In genomic region chr10:14389981-14390590, GRCh38 we compare ENCODE assay signal across 12 cellular contexts. TPM values are rescaled to one million over a fixed set of nuclear protein-coding genes. Genes with fewer than 3 reads are reported as not detected.
DNase-seq lines count a peak whose midpoint lies in the region; ATAC-seq, FAIRE-seq and TF ChIP-seq lines count a peak whose summit lies in the region.
"Had no signal": no experiment of that assay in that cellular context is flagged by ENCODE, and none has a peak within 500 bp of the region (broad histone marks: within the 10 kb centered on the region; RNA-seq: fewer than 3 reads in every experiment).

No MANE protein-coding gene starts in this region.

- H3K9me3 ChIP-seq in tibial artery, result no peaks in the 10 kb centered on the region
- H3K9me3 ChIP-seq: ascending aorta had no signal

- H3K9me3 Mint-ChIP-seq in CD14-positive monocyte, result peaks cover 0 to 5% (median 1%) of the 10 kb centered on the region in 7 donors

- H3K27ac Mint-ChIP-seq in CD14-positive monocyte, result no peak overlapping the region
- H3K27ac Mint-ChIP-seq: nephron progenitor cell had no signal

- H3K27ac ChIP-seq in tibial artery, result no peak overlapping the region
- H3K27ac ChIP-seq: ascending aorta had no signal

- no peak overlapping the region for H3K4me3 ChIP-seq in tibial artery
- H3K4me3 ChIP-seq: ascending aorta had no signal

- no peak overlapping the region for H3K4me3 Mint-ChIP-seq in CD14-positive monocyte
- H3K4me3 Mint-ChIP-seq: nephron progenitor cell had no signal

- intact Hi-C loops in CD14-positive monocyte (cut with micrococcal nuclease) (no loop called here), tibial artery (cut with DNase I; ENCODE audit: low total_unique reads) (no loop called here)

- H3K36me3 Mint-ChIP-seq in CD14-positive monocyte, result no peaks in the 10 kb centered on the region

- peak; percentile 87 for FAIRE-seq in GM18507 (lab: Jason Lieb, UNC)

- ATAC-seq in GM19467 (IDR thresholded peaks at IDR 0.05; ENCODE audit: unreplicated experiment), result peak; percentile 72
- ATAC-seq in HG03159 (IDR thresholded peaks at IDR 0.05; ENCODE audit: unreplicated experiment), result peak; percentile 84

- H3K4me1 Mint-ChIP-seq in CD14-positive monocyte, result peaks cover 2% of the 10 kb centered on the region
- H3K4me1 Mint-ChIP-seq: nephron progenitor cell had no signal

- DNase-seq in GM18507 (ENCODE audit: extremely low spot score, insufficient read length, low read depth), result peak; percentile 25
- DNase-seq in activated naive CD8-positive, alpha-beta T cell treated with anti-CD3 and anti-CD28 coated beads, Interleukin-2, amount 50 U/mL, for 16 hours (ENCODE audit: low read depth, low spot score), result peak; percentile 3
- DNase-seq in COR-L47 (lab: John Stamatoyannopoulos, UW), result no peak
- DNase-seq in CD14-positive monocyte (ENCODE audit: low spot score), result no peak
- DNase-seq in tibial artery, result no peak
- DNase-seq in NCI-H2107 treated with DMSO at 0.1 percent for 48 hours (lab: John Stamatoyannopoulos, UW; ENCODE audit: unreplicated experiment), result no peak
- DNase-seq: DMS153, foreskin fibroblast, nephron progenitor cell had no signal

- peaks cover 3 to 4% (median 3%) of the 10 kb centered on the region in 3 donors for H3K27me3 Mint-ChIP-seq in CD14-positive monocyte (ENCODE audit: low read depth in 3 of 3)

- no peaks in the 10 kb centered on the region for H3K36me3 ChIP-seq in tibial artery
- H3K36me3 ChIP-seq: ascending aorta had no signal

- peaks cover 0 to 3% (median 0%) of the 10 kb centered on the region in 4 donors for H3K4me1 ChIP-seq in tibial artery
- H3K4me1 ChIP-seq: ascending aorta had no signal

- TF ChIP-seq CTCF in CD14-positive monocyte (IDR thresholded peaks at IDR 0.05), result no peak
- no peak for TF ChIP-seq CTCF in tibial artery (IDR thresholded peaks at IDR 0.05)

- no peaks in the 10 kb centered on the region for H3K27me3 ChIP-seq in tibial artery
- H3K27me3 ChIP-seq: ascending aorta had no signal

RNA-seq across cellular contexts. Expression of gene FRMD4A, which starts 59.4 kb away (rescaled TPM):
- polyA plus RNA-seq in CD14-positive monocyte, result not detected

Comparison
In these comparisons a context has a peak if more than half of its experiments do, and no peak if none do; other contexts are left out.
1. DNase-seq: peak in GM18507 (single experiment) and activated naive CD8-positive, alpha-beta T cell treated with anti-CD3 and anti-CD28 coated beads, Interleukin-2, amount 50 U/mL, for 16 hours (single experiment); none in COR-L47 (single experiment), CD14-positive monocyte (single experiment), tibial artery (0 of 2) and NCI-H2107 treated with DMSO at 0.1 percent for 48 hours (single experiment).